ENCODE assay signal across 8 cellular contexts in genomic region chrX:130173190-130173895, GRCh38. TPM values are rescaled to one million over a fixed set of nuclear protein-coding genes. Genes with fewer than 3 reads are reported as not detected.
DNase-seq lines count a peak whose midpoint lies in the region; ATAC-seq, FAIRE-seq and TF ChIP-seq lines count a peak whose summit lies in the region.

No MANE protein-coding gene starts in this region.

- no peak for TF ChIP-seq EP300 in tibial nerve (IDR thresholded peaks at IDR 0.05)

- no peaks in the 10 kb centered on the region for H3K36me3 ChIP-seq in tibial nerve

- H3K9me3 Mint-ChIP-seq in memory B cell = no peaks in the 10 kb centered on the region

- peaks cover 0 to 19% (median 2%) of the 10 kb centered on the region in 4 donors for H3K4me1 ChIP-seq in tibial nerve

- ATAC-seq in HG02623 (IDR thresholded peaks at IDR 0.05; ENCODE audit: unreplicated experiment) = peak; percentile 25
- ATAC-seq in memory B cell (ENCODE audit: low read depth) = no peak
- no peak for ATAC-seq in HG03457 (IDR thresholded peaks at IDR 0.05; ENCODE audit: unreplicated experiment)

- no peaks in the 10 kb centered on the region for H3K9me3 ChIP-seq in tibial nerve

- H3K4me3 Mint-ChIP-seq in memory B cell = peak overlapping the region; percentile 88

- no peaks in the 10 kb centered on the region for H3K27me3 Mint-ChIP-seq in memory B cell

- peaks cover 50% of the 10 kb centered on the region for H3K4me1 Mint-ChIP-seq in memory B cell

- peak; percentile 55 for DNase-seq in RCC 7860 (ENCODE audit: low spot score)
- peak; percentile 82 to 84 for DNase-seq in cardiac fibroblast (ENCODE audit: low read depth in 2 of 2)
- DNase-seq in memory B cell (ENCODE audit: low spot score in 2 of 2) = no peak
- DNase-seq in tibial nerve (ENCODE audit: low spot score in 2 of 2) = peak in 1 of 2 donors; percentile 30
- no peak for DNase-seq in epidermal melanocyte (ENCODE audit: insufficient read length, low spot score)

- peak overlapping the region; percentile 79 for H3K27ac Mint-ChIP-seq in memory B cell

- TF ChIP-seq CTCF in cardiac fibroblast (IDR thresholded peaks at IDR 0.05; ENCODE audit: low read depth, low read length) = no peak
- TF ChIP-seq CTCF in tibial nerve (IDR thresholded peaks at IDR 0.05) = no peak

- peak; percentile 72 for FAIRE-seq in RCC 7860 (lab: Jason Lieb, UNC)

- TF ChIP-seq POLR2A in GM15510 (IDR thresholded peaks at IDR 0.05; ENCODE audit: borderline replicate concordance, extremely low read depth, insufficient read length) (peak; percentile 47), tibial nerve (IDR thresholded peaks at IDR 0.05) (no peak)

- no peaks in the 10 kb centered on the region for H3K36me3 Mint-ChIP-seq in memory B cell

- H3K27ac ChIP-seq in tibial nerve = peak overlapping the region in 3 of 4 donors; percentile 45 to 68 (median 49)

- H3K4me3 ChIP-seq in cardiac fibroblast (replicated peaks in 1 of 2; ENCODE audit: low read depth in 2 of 2, low read length in 2 of 2) (no peak overlapping the region), tibial nerve (no peak overlapping the region)

- H3K27me3 ChIP-seq in tibial nerve = peaks cover 0 to 5% of the 10 kb centered on the region in 2 donors

- 52 to 65% methylated on average over 6 to 7 of the region's 7 CpGs for WGBS in tibial nerve, 2 donors

RNA-seq across cellular contexts. Expression of gene RAB33A, which starts 1.6 kb away (rescaled TPM):
- 1 to 10 TPM in 1 of 4 donors, not detected in 3; 2.1 TPM for total RNA-seq in tibial nerve

RNA-seq across cellular contexts. Expression of gene AIFM1, which starts 7.7 kb away (rescaled TPM):
- 10 to 100 TPM; 12.0 to 18.4 (median 16.7) TPM for total RNA-seq in tibial nerve

Comparison
In these comparisons a context has a peak if more than half of its experiments do, and no peak if none do; other contexts are left out.
1. DNase-seq: peak in RCC 7860 (single experiment) and cardiac fibroblast (2 of 2); none in memory B cell (0 of 2) and epidermal melanocyte (single experiment).